ENCODE assay signal across 11 cellular contexts in the genomic region with DNA sequence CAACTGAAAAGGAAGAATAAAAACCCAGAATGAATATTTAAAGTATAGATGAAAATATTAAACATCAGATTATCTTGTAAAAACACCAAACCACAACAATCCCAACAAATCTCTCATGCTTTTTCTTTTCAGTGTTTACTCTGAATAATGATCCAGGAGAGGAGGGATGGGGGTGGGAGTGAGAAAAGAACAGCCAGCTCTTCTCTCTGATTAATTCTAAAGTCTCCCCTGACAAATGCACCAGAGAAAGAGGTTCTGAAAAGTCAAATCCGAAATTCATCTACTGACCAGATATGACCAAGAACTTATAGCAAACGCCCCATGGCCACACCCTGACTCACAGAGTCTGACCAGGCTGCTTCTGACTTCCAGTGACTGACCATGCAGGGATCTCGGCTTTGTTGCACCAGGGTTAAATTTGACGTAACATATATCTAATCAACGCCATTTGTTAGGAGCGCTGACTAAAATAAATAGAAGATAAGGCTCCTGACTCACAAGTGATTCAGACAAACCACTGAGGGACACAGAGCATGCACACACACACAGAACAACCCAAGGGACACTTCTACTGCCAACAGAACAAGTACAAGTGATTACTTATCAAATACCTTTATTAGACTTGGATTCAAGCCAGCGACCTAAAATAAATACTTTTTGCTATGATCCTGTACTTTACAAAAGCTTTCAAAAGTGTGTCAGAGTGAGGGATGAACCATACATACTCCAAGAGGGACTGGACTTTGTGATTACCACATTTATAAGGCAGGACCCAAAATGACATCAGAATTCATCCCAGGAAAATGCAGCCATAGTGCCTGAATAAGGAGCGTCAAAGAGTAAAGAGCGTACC. TPM values are rescaled to one million over a fixed set of nuclear protein-coding genes. Genes with fewer than 3 reads are reported as not detected.
DNase-seq lines count a peak whose midpoint lies in the region; ATAC-seq and TF ChIP-seq lines count a peak whose summit lies in the region.
"Had no signal": no experiment of that assay in that cellular context is flagged by ENCODE, and none has a peak within 500 bp of the region (broad histone marks: within the 10 kb centered on the region; RNA-seq: fewer than 3 reads in every experiment).

No MANE protein-coding gene starts in this region.

- H3K36me3 ChIP-seq in left lung: peaks cover 0 to 40% of the 10 kb centered on the region in 2 donors
- H3K36me3 ChIP-seq in spleen: peaks cover 0 to 92% (median 39%) of the 10 kb centered on the region in 6 donors

- DNase-seq in AG08395 (ENCODE audit: low spot score): peak; percentile 50
- DNase-seq in HPDE6-E6E7 (ENCODE audit: extremely low spot score): peak; percentile 37
- peak; percentile 50 for DNase-seq in astrocyte of the cerebellum (ENCODE audit: low read depth)
- DNase-seq in left lung: no peak
- DNase-seq in spleen: no peak
- no peak for DNase-seq in cerebellar cortex (ENCODE audit: low spot score)
- no peak for DNase-seq in iPS-NIHi7 (ENCODE audit: extremely low spot score)
- DNase-seq: activated CD4-positive, CD25-positive, alpha-beta regulatory T cell treated with anti-CD3 and anti-CD28 coated beads, Interleukin-2, amount 50 U/mL, for 72 hours; NCI-H187 treated with DMSO at 0.1 percent for 48 hours; trophoblast cell had no signal

- intact Hi-C loops in left lung (cut with DNase I) (no loop called here), spleen (cut with DNase I; ENCODE audit: low total_unique reads) (no loop called here)

- no peak for TF ChIP-seq POLR2A in spleen (IDR thresholded peaks at IDR 0.05)

- in situ Hi-C loops in astrocyte of the cerebellum (cut with HindIII; ENCODE audit: low sequenced_read_pairs): no loop called here

- peak; percentile 84 for ATAC-seq in left lung
- no peak for ATAC-seq in GM21786 (IDR thresholded peaks at IDR 0.05; ENCODE audit: unreplicated experiment)

- no peak overlapping the region for H3K4me3 ChIP-seq in astrocyte of the cerebellum (ENCODE audit: low read depth, low read length)
- H3K4me3 ChIP-seq in left lung: no peak overlapping the region
- H3K4me3 ChIP-seq in spleen: no peak overlapping the region

- H3K4me1 ChIP-seq in left lung (peaks cover 0 to 9% of the 10 kb centered on the region in 2 donors), spleen (no peaks in the 10 kb centered on the region)

- no peak overlapping the region for H3K27ac ChIP-seq in left lung
- H3K27ac ChIP-seq in spleen: no peak overlapping the region

- TF ChIP-seq CTCF in astrocyte of the cerebellum (IDR thresholded peaks at IDR 0.05; ENCODE audit: low read depth, low read length, missing control alignments): no peak
- no peak for TF ChIP-seq CTCF in left lung (IDR thresholded peaks at IDR 0.05)
- TF ChIP-seq CTCF in spleen (IDR thresholded peaks at IDR 0.05 in 8 of 11, conservative IDR thresholded peaks at IDR 0.05 in 3 of 11): no peak

- H3K27me3 ChIP-seq in left lung (no peaks in the 10 kb centered on the region), spleen (replicated peaks in 1 of 7) (no peaks in the 10 kb centered on the region)

- WGBS in spleen, 5 donors: 84 to 97% (median 93%) methylated on average over 9 of the region's 9 CpGs

- no peaks in the 10 kb centered on the region for H3K9me3 ChIP-seq in left lung
- H3K9me3 ChIP-seq in spleen: no peaks in the 10 kb centered on the region

RNA-seq across cellular contexts. Expression of a gene that starts 9.3 kb away (rescaled TPM):
- total RNA-seq in left lung (100 to 1,000 TPM in 1 of 2 donors, 10 to 100 TPM in 1; 69.7 to 107 TPM), spleen (10 to 100 TPM; 32.2 to 64.3 (median 43.5) TPM)
- 10 to 100 TPM; 12.6 to 28.4 (median 23.6) TPM for polyA plus RNA-seq in spleen

Comparison
In these comparisons a context has a peak if more than half of its experiments do, and no peak if none do; other contexts are left out.
1. DNase-seq: peak in AG08395 (single experiment), HPDE6-E6E7 (single experiment) and astrocyte of the cerebellum (single experiment); none in left lung (0 of 2), spleen (single experiment), cerebellar cortex (single experiment) and iPS-NIHi7 (single experiment).